9 cellular contexts compared by ENCODE assay signal in the genomic region with DNA sequence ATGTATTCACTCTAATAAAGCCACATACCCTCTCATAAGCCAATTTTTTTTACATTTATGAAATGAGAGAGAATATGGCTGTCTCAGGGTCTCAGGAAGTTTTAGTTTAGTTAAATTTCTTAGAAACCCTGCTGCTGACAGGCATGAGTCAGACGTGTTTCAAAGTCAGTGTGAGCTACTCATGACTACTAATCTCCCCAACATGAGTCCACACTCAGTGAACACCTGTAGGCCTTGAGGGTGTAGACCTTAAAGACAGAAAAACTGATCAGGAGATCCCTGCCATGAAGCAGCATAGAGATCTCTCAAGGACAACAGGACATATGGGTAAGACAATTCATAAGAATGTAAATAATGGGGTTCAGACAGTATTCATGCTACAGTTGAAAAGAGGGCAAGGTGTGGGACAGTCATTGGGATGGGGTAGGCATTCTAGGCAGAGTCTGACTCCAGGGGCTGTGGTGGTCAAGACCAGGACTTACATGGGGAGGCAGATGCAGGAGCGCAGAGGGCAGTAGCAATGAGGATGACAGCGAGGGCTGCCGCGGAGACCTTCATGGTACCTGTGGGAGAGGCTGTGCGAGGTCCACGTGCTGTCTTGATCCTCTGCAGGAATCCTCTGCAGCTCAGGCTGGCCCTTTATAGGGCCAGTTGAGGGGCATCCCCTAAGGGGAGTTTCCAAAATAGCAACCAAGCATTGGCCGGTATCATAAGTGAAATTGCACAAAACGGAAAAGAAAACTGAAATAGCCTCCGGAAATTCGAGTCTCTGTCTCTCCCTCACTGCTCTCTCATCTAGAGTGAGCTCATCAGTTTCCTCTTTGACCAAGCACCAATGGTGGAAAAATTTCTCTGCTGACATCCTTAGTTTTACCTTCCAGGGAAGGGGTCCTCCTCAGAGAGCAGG. TPM values are rescaled to one million over a fixed set of nuclear protein-coding genes. Genes with fewer than 3 reads are reported as not detected.
A peak's percentile ranks its signal among the peaks of the same experiment; 100 is the strongest.
DNase-seq lines count a peak whose midpoint lies in the region; ATAC-seq and TF ChIP-seq lines count a peak whose summit lies in the region.
"Had no signal": no experiment of that assay in that cellular context is flagged by ENCODE, and none has a peak within 500 bp of the region (broad histone marks: within the 10 kb centered on the region; RNA-seq: fewer than 3 reads in every experiment).

A gene (minus strand): TSS at position 613 of the 907 bp plus-strand sequence.

- ATAC-seq in HG02678 (IDR thresholded peaks at IDR 0.05; ENCODE audit: unreplicated experiment) = peak; percentile 94
- ATAC-seq in upper lobe of right lung = peak; percentile 61

- no peaks in the 10 kb centered on the region for H3F3A ChIP-seq in OCI-LY1 (ENCODE audit: insufficient read depth, low read length)

- H3K27me3 ChIP-seq in OCI-LY1 (ENCODE audit: insufficient read depth, low read length) (no peaks in the 10 kb centered on the region), ascending aorta (no peaks in the 10 kb centered on the region), upper lobe of right lung (no peaks in the 10 kb centered on the region)

- H3K9me2 ChIP-seq in OCI-LY1 (ENCODE audit: low read depth, low read length) = no peaks in the 10 kb centered on the region

- no peaks in the 10 kb centered on the region for H3K79me2 ChIP-seq in OCI-LY1 (ENCODE audit: insufficient read depth, low read length)

- H3K27ac ChIP-seq in OCI-LY1 (ENCODE audit: low read depth, low read length, poor library complexity, severe bottlenecking) = no peak within 1 kb of the TSS
- H3K27ac ChIP-seq in ascending aorta = no peak within 1 kb of the TSS
- H3K27ac ChIP-seq in upper lobe of right lung = peak within 1 kb of the TSS; percentile 7
- H3K27ac ChIP-seq: 22Rv1 had no signal

- H3K36me3 ChIP-seq in OCI-LY1 (ENCODE audit: insufficient read depth, low read length) = no peaks in the 10 kb centered on the region
- H3K36me3 ChIP-seq in ascending aorta = no peaks in the 10 kb centered on the region
- no peaks in the 10 kb centered on the region for H3K36me3 ChIP-seq in upper lobe of right lung

- H2AFZ ChIP-seq in OCI-LY1 (ENCODE audit: low read length) = no peak within 1 kb of the TSS

- peak; percentile 76 for DNase-seq in NK-92 treated with Interleukin-12 subunit alpha and Interleukin-12 subunit beta, amount 100 ng/mL, for 24 hours (lab: John Stamatoyannopoulos, UW)
- DNase-seq in NK-92 (lab: John Stamatoyannopoulos, UW; ENCODE audit: unreplicated experiment) (no peak), ascending aorta (ENCODE audit: low spot score in 2 of 2) (no peak), upper lobe of right lung (no peak), NCI-H1436 (lab: John Stamatoyannopoulos, UW) (no peak), D341Med (ENCODE audit: low spot score) (no peak)

- H3K4me3 ChIP-seq in OCI-LY1 (ENCODE audit: low read depth, low read length, poor library complexity, severe bottlenecking) (peak within 1 kb of the TSS; percentile 21), ascending aorta (peak within 1 kb of the TSS in 1 of 2 donors; percentile 27), upper lobe of right lung (peak within 1 kb of the TSS; percentile 32)

- H3K4me2 ChIP-seq in OCI-LY1 (ENCODE audit: low read length) = peak within 1 kb of the TSS; percentile 45

- intact Hi-C loops in ascending aorta (cut with DNase I) (no loop called here), upper lobe of right lung (cut with DNase I) (no loop called here)

- H3K4me1 ChIP-seq in OCI-LY1 (ENCODE audit: insufficient read depth, low read length, severe bottlenecking) = peaks cover 22% of the 10 kb centered on the region
- no peaks in the 10 kb centered on the region for H3K4me1 ChIP-seq in ascending aorta
- H3K4me1 ChIP-seq in upper lobe of right lung = no peaks in the 10 kb centered on the region

- H3K9me3 ChIP-seq in OCI-LY1 (ENCODE audit: low read length) (no peaks in the 10 kb centered on the region), ascending aorta (no peaks in the 10 kb centered on the region), upper lobe of right lung (no peaks in the 10 kb centered on the region)

- no peak for TF ChIP-seq CTCF in OCI-LY1 (IDR thresholded peaks at IDR 0.05; ENCODE audit: low read length)
- TF ChIP-seq CTCF in ascending aorta (IDR thresholded peaks at IDR 0.05) = no peak
- no peak for TF ChIP-seq CTCF in upper lobe of right lung (IDR thresholded peaks at IDR 0.05)

- no peak within 1 kb of the TSS for H3K9ac ChIP-seq in OCI-LY1 (ENCODE audit: low read length)

- no peaks in the 10 kb centered on the region for H4K20me1 ChIP-seq in OCI-LY1 (ENCODE audit: insufficient read depth, low read length)

RNA-seq across cellular contexts. Expression of the gene that starts here (rescaled TPM):
- total RNA-seq in ascending aorta (43.2 TPM), upper lobe of right lung (22.5 TPM)
